1 cellular context compared by ENCODE assay signal in the genomic region with DNA sequence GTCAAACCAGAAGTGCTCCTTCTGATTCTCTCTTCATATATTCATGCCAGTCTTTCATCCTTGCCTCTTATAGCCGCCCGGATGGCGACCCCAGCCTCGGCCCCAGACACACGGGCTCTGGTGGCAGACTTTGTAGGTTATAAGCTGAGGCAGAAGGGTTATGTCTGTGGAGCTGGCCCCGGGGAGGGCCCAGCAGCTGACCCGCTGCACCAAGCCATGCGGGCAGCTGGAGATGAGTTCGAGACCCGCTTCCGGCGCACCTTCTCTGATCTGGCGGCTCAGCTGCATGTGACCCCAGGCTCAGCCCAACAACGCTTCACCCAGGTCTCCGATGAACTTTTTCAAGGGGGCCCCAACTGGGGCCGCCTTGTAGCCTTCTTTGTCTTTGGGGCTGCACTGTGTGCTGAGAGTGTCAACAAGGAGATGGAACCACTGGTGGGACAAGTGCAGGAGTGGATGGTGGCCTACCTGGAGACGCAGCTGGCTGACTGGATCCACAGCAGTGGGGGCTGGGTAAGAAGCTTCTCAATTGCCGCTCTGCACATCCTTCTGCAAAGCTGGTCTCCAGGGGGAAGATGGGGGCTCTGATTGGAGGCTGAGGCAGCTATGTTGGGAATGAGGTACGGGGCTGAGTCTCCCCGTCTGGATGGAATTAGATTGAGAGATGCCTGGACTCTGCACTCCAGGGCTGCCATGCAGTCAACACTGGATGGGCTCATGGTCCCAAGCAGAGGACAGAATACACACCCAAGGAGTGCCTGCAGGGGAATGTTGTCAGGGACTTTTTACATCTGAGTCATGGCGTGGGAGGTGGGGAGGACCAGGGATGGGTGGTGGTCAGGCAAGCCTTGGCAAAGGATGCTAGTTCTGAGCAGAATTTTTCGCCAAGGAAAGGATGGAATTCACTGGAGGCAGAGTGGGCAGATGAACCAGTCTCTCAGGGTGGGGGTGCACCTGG.
TF ChIP-seq lines count a peak whose summit lies in the region.

No MANE protein-coding gene starts in this region.

TF ChIP-seq in SK-N-SH, 30 proteins besides CTCF, POLR2A, EP300 and RAD21 (continued from another document):
- TF ChIP-seq, protein P1, sequence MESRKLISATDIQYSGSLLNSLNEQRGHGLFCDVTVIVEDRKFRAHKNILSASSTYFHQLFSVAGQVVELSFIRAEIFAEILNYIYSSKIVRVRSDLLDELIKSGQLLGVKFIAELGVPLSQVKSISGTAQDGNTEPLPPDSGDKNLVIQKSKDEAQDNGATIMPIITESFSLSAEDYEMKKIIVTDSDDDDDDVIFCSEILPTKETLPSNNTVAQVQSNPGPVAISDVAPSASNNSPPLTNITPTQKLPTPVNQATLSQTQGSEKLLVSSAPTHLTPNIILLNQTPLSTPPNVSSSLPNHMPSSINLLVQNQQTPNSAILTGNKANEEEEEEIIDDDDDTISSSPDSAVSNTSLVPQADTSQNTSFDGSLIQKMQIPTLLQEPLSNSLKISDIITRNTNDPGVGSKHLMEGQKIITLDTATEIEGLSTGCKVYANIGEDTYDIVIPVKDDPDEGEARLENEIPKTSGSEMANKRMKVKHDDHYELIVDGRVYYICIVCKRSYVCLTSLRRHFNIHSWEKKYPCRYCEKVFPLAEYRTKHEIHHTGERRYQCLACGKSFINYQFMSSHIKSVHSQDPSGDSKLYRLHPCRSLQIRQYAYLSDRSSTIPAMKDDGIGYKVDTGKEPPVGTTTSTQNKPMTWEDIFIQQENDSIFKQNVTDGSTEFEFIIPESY (IDR thresholded peaks at IDR 0.05; ENCODE audit: borderline replicate concordance, low read depth), result no peak
TF ChIP-seq in SK-N-SH: peak in this region for 0.
